In genomic region chr4:95549246-95550138, GRCh38 we compare ENCODE assay signal across 8 cellular contexts. TPM values are rescaled to one million over a fixed set of nuclear protein-coding genes. Genes with fewer than 3 reads are reported as not detected.
DNase-seq lines count a peak whose midpoint lies in the region; ATAC-seq lines count a peak whose summit lies in the region.

No MANE protein-coding gene starts in this region.

- peak overlapping the region; percentile 86 for H3K4me3 Mint-ChIP-seq in activated CD4-positive, alpha-beta T cell treated with anti-CD3 and anti-CD28 coated beads, Interleukin-2, amount 10 ng/mL, durations not matched to agents 24 days and 14 days

- H3K9me3 ChIP-seq in NT2/D1 (ENCODE audit: insufficient read depth, low read length), result no peaks in the 10 kb centered on the region

- H3K4me3 ChIP-seq in NT2/D1 (ENCODE audit: insufficient read length, low read depth), result peak overlapping the region; percentile 61

- H3K9me3 Mint-ChIP-seq in activated CD4-positive, alpha-beta T cell treated with anti-CD3 and anti-CD28 coated beads, Interleukin-2, amount 10 ng/mL, durations not matched to agents 24 days and 14 days, result no peaks in the 10 kb centered on the region

- ATAC-seq in HG02588 (IDR thresholded peaks at IDR 0.05; ENCODE audit: unreplicated experiment), result peak; percentile 83

- peaks cover 58% of the 10 kb centered on the region for H3K27me3 Mint-ChIP-seq in activated CD4-positive, alpha-beta T cell treated with anti-CD3 and anti-CD28 coated beads, Interleukin-2, amount 10 ng/mL, durations not matched to agents 24 days and 14 days

- H3K27ac Mint-ChIP-seq in activated CD4-positive, alpha-beta T cell treated with anti-CD3 and anti-CD28 coated beads, Interleukin-2, amount 10 ng/mL, durations not matched to agents 24 days and 14 days, result no peak overlapping the region

- DNase-seq in activated CD4-positive, alpha-beta T cell treated with anti-CD3 and anti-CD28 coated beads, Interleukin-2, amount 10 ng/mL, durations not matched to agents 24 days and 14 days, result peak; percentile 77
- no peak for DNase-seq in activated CD4-positive, alpha-beta T cell treated with anti-CD3 and anti-CD28 coated beads for 4 hours
- DNase-seq in NT2/D1 (ENCODE audit: low read depth, low spot score) (no peak), cerebellum (ENCODE audit: low spot score) (peak; percentile 13)
- DNase-seq in stimulated activated CD8-positive, alpha-beta memory T cell treated with anti-CD3 and anti-CD28 coated beads, Interleukin-4, amount 100 ng/mL, for 48 hours, result peak; percentile 31
- DNase-seq in activated CD4-positive, CD25-positive, alpha-beta regulatory T cell (lab: John Stamatoyannopoulos, UW), result no peak

- H3K27ac ChIP-seq in layer of hippocampus (ENCODE audit: low read depth, low read length), result peak overlapping the region; percentile 95

- peak overlapping the region; percentile 70 for H3K9ac ChIP-seq in NT2/D1 (ENCODE audit: insufficient read length, low read depth)

- H3K27me3 ChIP-seq in NT2/D1 (ENCODE audit: insufficient read depth, insufficient read length), result peaks cover 61% of the 10 kb centered on the region
- H3K27me3 ChIP-seq in layer of hippocampus (ENCODE audit: control insufficient read depth, insufficient read depth, low read length), result no peaks in the 10 kb centered on the region

- no peaks in the 10 kb centered on the region for H3K36me3 ChIP-seq in NT2/D1 (ENCODE audit: insufficient read depth, insufficient read length, low read length)

- H3K4me1 ChIP-seq in NT2/D1 (ENCODE audit: insufficient read depth, insufficient read length), result no peaks in the 10 kb centered on the region

- intact Hi-C loops in activated CD4-positive, alpha-beta T cell treated with anti-CD3 and anti-CD28 coated beads, Interleukin-2, amount 10 ng/mL, durations not matched to agents 24 days and 14 days (cut with micrococcal nuclease), result no loop called here

- H3K36me3 Mint-ChIP-seq in activated CD4-positive, alpha-beta T cell treated with anti-CD3 and anti-CD28 coated beads, Interleukin-2, amount 10 ng/mL, durations not matched to agents 24 days and 14 days (ENCODE audit: low read depth), result no peaks in the 10 kb centered on the region

- peaks cover 14% of the 10 kb centered on the region for H3K4me1 Mint-ChIP-seq in activated CD4-positive, alpha-beta T cell treated with anti-CD3 and anti-CD28 coated beads, Interleukin-2, amount 10 ng/mL, durations not matched to agents 24 days and 14 days

RNA-seq across cellular contexts. Expression of gene UNC5C, which starts 0.7 kb away (rescaled TPM):
- total RNA-seq in activated CD4-positive, alpha-beta T cell treated with anti-CD3 and anti-CD28 coated beads, Interleukin-2, amount 10 ng/mL, durations not matched to agents 24 days and 14 days, result not detected in 2 replicates
- 114 TPM for total RNA-seq in cerebellum

Comparison
In these comparisons a context has a peak if more than half of its experiments do, and no peak if none do; other contexts are left out.
1. DNase-seq: peak in activated CD4-positive, alpha-beta T cell treated with anti-CD3 and anti-CD28 coated beads, Interleukin-2, amount 10 ng/mL, durations not matched to agents 24 days and 14 days (single experiment), cerebellum (single experiment) and stimulated activated CD8-positive, alpha-beta memory T cell treated with anti-CD3 and anti-CD28 coated beads, Interleukin-4, amount 100 ng/mL, for 48 hours (single experiment); none in activated CD4-positive, alpha-beta T cell treated with anti-CD3 and anti-CD28 coated beads for 4 hours (0 of 2), NT2/D1 (single experiment) and activated CD4-positive, CD25-positive, alpha-beta regulatory T cell (0 of 4).
2. RNA of gene UNC5C, which starts 0.7 kb away (total RNA-seq): 114 TPM in cerebellum (single experiment); not detected in activated CD4-positive, alpha-beta T cell treated with anti-CD3 and anti-CD28 coated beads, Interleukin-2, amount 10 ng/mL, durations not matched to agents 24 days and 14 days; every median in the first group is over 100 times any median in the second.